ENCODE assay signal across 24 cellular contexts in the genomic region with DNA sequence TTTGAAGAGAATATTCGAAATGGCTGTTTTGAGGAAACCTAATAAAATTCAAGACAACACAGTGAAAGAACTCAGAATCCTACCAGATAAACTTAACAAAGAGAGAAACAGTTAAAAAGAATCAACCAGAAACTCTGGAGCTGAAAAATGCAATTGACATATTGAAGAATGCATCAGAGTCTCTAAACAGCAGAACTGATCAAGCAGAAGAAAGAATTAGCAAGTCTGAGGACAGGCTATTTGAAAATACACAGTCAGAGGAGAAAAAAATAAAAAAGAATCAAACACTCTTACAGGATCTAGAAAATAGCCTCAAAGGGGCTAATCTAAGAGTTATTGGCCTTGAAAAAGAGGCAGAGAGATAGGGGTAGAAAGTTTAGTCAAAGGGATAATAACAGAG. TPM values are rescaled to one million over a fixed set of nuclear protein-coding genes. Genes with fewer than 3 reads are reported as not detected.
DNase-seq lines count a peak whose midpoint lies in the region; ATAC-seq, FAIRE-seq and TF ChIP-seq lines count a peak whose summit lies in the region.
"Had no signal": no experiment of that assay in that cellular context is flagged by ENCODE, and none has a peak within 500 bp of the region (broad histone marks: within the 10 kb centered on the region; RNA-seq: fewer than 3 reads in every experiment).

No MANE protein-coding gene starts in this region.

- no peak for FAIRE-seq in HepG2 (lab: Jason Lieb, UNC)
- FAIRE-seq: A204.1, D721Med, G401.6, GM12891, GM19239 had no signal

- in situ Hi-C loops in HepG2 (cut with HindIII; ENCODE audit: extremely low pct_ligation_motif_present, low pct_unique_long_range_greater_than_20kb), result no loop called here

- H2AFZ ChIP-seq in HepG2 (ENCODE audit: low read length) (no peak overlapping the region), hepatocyte (no peak overlapping the region)

- CTCF ChIA-PET in HepG2 (lab: Yijun Ruan, JAX; ENCODE audit: low intra/inter-chr PET ratio, low total read pairs) (no interaction called here), WTC11 (lab: Charles Lee) (interaction anchor here (3.2 kb wide), 1 partner anchor 13 kb away, joined by 23 read pairs; the partner anchor contains the start of gene C3orf33)

- H3K27me3 Mint-ChIP-seq in WTC11 (ENCODE audit: low read depth), result no peaks in the 10 kb centered on the region
- H3K27me3 Mint-ChIP-seq: CD4-positive, alpha-beta memory T cell; CD4-positive, CD25-positive, alpha-beta regulatory T cell; CD8-positive, alpha-beta memory T cell had no signal

- WGBS in HepG2 (ENCODE audit: low lambda C conversion rate), result 88% methylated on average over 1 of the region's 1 CpG
- WGBS in right lobe of liver (ENCODE audit: insufficient coverage, low coverage, low lambda C conversion rate, missing lambda C conversion rate), result 70% methylated on average over 1 of the region's 1 CpG
- WGBS in hepatocyte (ENCODE audit: low lambda C conversion rate, missing lambda C conversion rate), result 92% methylated on average over 1 of the region's 1 CpG

- H3K4me1 ChIP-seq in HepG2 (ENCODE audit: insufficient read depth, low read length) (0 out of 2 replicates have a peak, but pooled peaks cover 7% of the 10 kb centered on the region), right lobe of liver (no peaks in the 10 kb centered on the region), hepatocyte (ENCODE audit: insufficient read depth) (no peaks in the 10 kb centered on the region)
- H3K4me1 ChIP-seq: BE2C, BLaER1 had no signal

- H3K27ac Mint-ChIP-seq in WTC11, result peak overlapping the region; percentile 12; the same call in 1 of the 2 replicates
- H3K27ac Mint-ChIP-seq: CD4-positive, CD25-positive, alpha-beta regulatory T cell; CD8-positive, alpha-beta memory T cell had no signal

- no peak for ATAC-seq in HepG2
- ATAC-seq in right lobe of liver, result no peak
- no peak for ATAC-seq in WTC11

- H3K36me3 ChIP-seq in HepG2 (replicated peaks in 1 of 2; ENCODE audit: control insufficient read depth in 1 of 2, insufficient read depth in 2 of 2, low read length in 2 of 2) (peaks cover 2 to 15% of the 10 kb centered on the region in 2 experiments; a peak in 2 of 5 replicates), right lobe of liver (no peaks in the 10 kb centered on the region), hepatocyte (replicated peaks; ENCODE audit: insufficient read depth, low read depth) (no peaks in the 10 kb centered on the region)
- H3K36me3 ChIP-seq: BE2C had no signal

- no peak for TF ChIP-seq RAD21 in HepG2 (CRISPR knock-in tag; IDR thresholded peaks at IDR 0.05)

- H3K9me2 ChIP-seq in hepatocyte (replicated peaks; ENCODE audit: insufficient read depth), result no peaks in the 10 kb centered on the region

- H3K4me3 Mint-ChIP-seq in WTC11, result no peak overlapping the region
- H3K4me3 Mint-ChIP-seq: CD14-positive monocyte; CD4-positive, alpha-beta memory T cell; CD4-positive, CD25-positive, alpha-beta regulatory T cell; CD8-positive, alpha-beta memory T cell had no signal

- peaks cover 12% of the 10 kb centered on the region for H3K4me1 Mint-ChIP-seq in WTC11

- H3K4me2 ChIP-seq in HepG2 (ENCODE audit: low read depth, low read length) (no peak overlapping the region), hepatocyte (peak overlapping the region; percentile 36)
- H3K4me2 ChIP-seq: BLaER1 had no signal

- no peaks in the 10 kb centered on the region for H4K20me1 ChIP-seq in HepG2 (ENCODE audit: insufficient read depth, low read length)
- no peaks in the 10 kb centered on the region for H4K20me1 ChIP-seq in hepatocyte (ENCODE audit: insufficient read depth, poor library complexity, severe bottlenecking)
- H4K20me1 ChIP-seq: BLaER1 had no signal

- peaks cover 14% of the 10 kb centered on the region for H3K36me3 Mint-ChIP-seq in WTC11

- H3K4me3 ChIP-seq in HepG2 (replicated peaks in 1 of 3; ENCODE audit: insufficient read depth in 1 of 3, low read depth in 2 of 3, low read length in 3 of 3) (no peak overlapping the region), right lobe of liver (no peak overlapping the region), hepatocyte (no peak overlapping the region)
- H3K4me3 ChIP-seq: BLaER1 had no signal

- POLR2A ChIA-PET in HepG2 (lab: Yijun Ruan, JAX), result interaction anchor here (2.8 kb wide), 1 partner anchor 13 kb away, joined by 7 read pairs; the partner anchor contains the start of gene C3orf33
- POLR2A ChIA-PET in WTC11 (lab: Charles Lee), result no interaction called here

- intact Hi-C loops in HepG2 (cut with micrococcal nuclease; ENCODE audit: unreplicated experiment) (no loop called here), right lobe of liver (cut with DNase I) (no loop called here)

- DNase-seq in HepG2 (ENCODE audit: low spot score) (no peak), right lobe of liver (no peak), WTC11 (ENCODE audit: low spot score) (no peak), hepatocyte (ENCODE audit: low spot score) (no peak), HuH-7.5 (ENCODE audit: low spot score) (no peak), occipital lobe (lab: John Stamatoyannopoulos, UW) (no peak)
- DNase-seq: 8988T; ACHN; BE2C; C1 segment of cervical spinal cord; Calu3; CD4-positive, alpha-beta memory T cell; CD4-positive, CD25-positive, alpha-beta regulatory T cell; CD8-positive, alpha-beta memory T cell; COR-L47; DMS79 treated with DMSO at 0.1 percent for 48 hours; GF-D8 had no signal

- BruUV-seq in HepG2 (replicated peaks; lab: Mats Ljungman, UMichigan), result no TSS peak

- H3K27me3 ChIP-seq in HepG2 (ENCODE audit: control insufficient read depth in 1 of 2, insufficient read depth in 2 of 2, low read length in 2 of 2), result no peaks in the 10 kb centered on the region
- no peaks in the 10 kb centered on the region for H3K27me3 ChIP-seq in right lobe of liver
- H3K27me3 ChIP-seq in hepatocyte, result no peaks in the 10 kb centered on the region
- H3K27me3 ChIP-seq: BE2C, BLaER1 had no signal

- H3K9me3 Mint-ChIP-seq in WTC11, result peaks cover 12% of the 10 kb centered on the region

- TF ChIP-seq CTCF in HepG2 (CRISPR knock-in tag; IDR thresholded peaks at IDR 0.05) (no peak), right lobe of liver (IDR thresholded peaks at IDR 0.05) (no peak), WTC11 (IDR thresholded peaks at IDR 0.05) (no peak), hepatocyte (IDR thresholded peaks at IDR 0.05; ENCODE audit: poor library complexity) (no peak)

- no peak overlapping the region for H3K9ac ChIP-seq in HepG2 (ENCODE audit: insufficient read depth, low read depth, low read length)
- H3K9ac ChIP-seq: BLaER1 had no signal

- TF ChIP-seq EP300 in HepG2 (IDR thresholded peaks at IDR 0.05; ENCODE audit: low read depth in 2 of 2, low read length in 2 of 2) (no peak), HepG2 (CRISPR knock-in tag; IDR thresholded peaks at IDR 0.05; ENCODE audit: borderline replicate concordance) (no peak)

- H3K27ac ChIP-seq in HepG2 (ENCODE audit: extremely low read length, insufficient read depth, low read length), result no peak overlapping the region
- H3K27ac ChIP-seq in right lobe of liver, result no peak overlapping the region
- H3K27ac ChIP-seq in hepatocyte, result peak overlapping the region; percentile 13
- H3K27ac ChIP-seq: BLaER1 had no signal

- H3K9me3 ChIP-seq in HepG2 (ENCODE audit: low read length) (no peaks in the 10 kb centered on the region), right lobe of liver (no peaks in the 10 kb centered on the region), hepatocyte (ENCODE audit: low read depth) (no peaks in the 10 kb centered on the region)

- H3K79me2 ChIP-seq in HepG2 (ENCODE audit: insufficient read depth, low read length) (peaks cover 6% of the 10 kb centered on the region), hepatocyte (peaks cover 6% of the 10 kb centered on the region)

- no peak for TF ChIP-seq POLR2A in HepG2 (IDR thresholded peaks at IDR 0.05; ENCODE audit: insufficient read depth in 1 of 2, low read depth in 2 of 2, low read length in 2 of 2)
- no peak for TF ChIP-seq POLR2A in right lobe of liver (IDR thresholded peaks at IDR 0.05)

RNA-seq across cellular contexts. Expression of gene C3orf33, which starts 13.5 kb away (rescaled TPM):
- total RNA-seq in HepG2 (2016; rRNA removed; fragmentation: Illumina TruSeq; extraction: Trizol), result 8.2 and 12.6 TPM in 2 replicates
- total RNA-seq in HepG2 (2016; cell fraction: cytosol; rRNA removed; fragmentation: Illumina TruSeq; extraction: Trizol; ENCODE audit: low read depth), result 3.1 and 3.4 TPM in 2 replicates
- 7.7 and 10.9 TPM in 2 replicates for total RNA-seq in HepG2 (2016; cell fraction: insoluble cytoplasmic fraction; rRNA removed; fragmentation: Illumina TruSeq; extraction: Trizol)
- total RNA-seq in HepG2 (2016; cell fraction: membrane; rRNA removed; fragmentation: Illumina TruSeq; extraction: Trizol), result 5.6 TPM in 2 replicates
- total RNA-seq in HepG2 (2016; cell fraction: nucleus; rRNA removed; fragmentation: Illumina TruSeq; extraction: Trizol), result 9.8 and 9.9 TPM in 2 replicates
- polyA plus RNA-seq in HepG2 (2011; rRNA removed), result 8.7 and 9.2 TPM in 2 replicates
- 6.4 and 11.5 TPM in 2 replicates for polyA plus RNA-seq in HepG2 (2011; cell fraction: cytosol; rRNA removed)
- 1.3 and 3.3 TPM in 2 replicates for polyA plus RNA-seq in HepG2 (2011; cell fraction: nucleus; rRNA removed)
- polyA plus RNA-seq in HepG2 (2012), result 8.3 and 11.4 TPM in 2 replicates
- polyA plus RNA-seq in HepG2 (2016; cell fraction: cytosol; fragmentation: Illumina TruSeq; extraction: Trizol; ENCODE audit: low read depth), result 1.7 and 1.9 TPM in 2 replicates
- polyA plus RNA-seq in HepG2 (2016; cell fraction: insoluble cytoplasmic fraction; fragmentation: Illumina TruSeq; extraction: Trizol; ENCODE audit: low read depth), result 8.0 and 11.1 TPM in 2 replicates
- polyA plus RNA-seq in HepG2 (2016; cell fraction: membrane; fragmentation: Illumina TruSeq; extraction: Trizol; ENCODE audit: low read depth), result 3.3 and 3.9 TPM in 2 replicates
- polyA plus RNA-seq in HepG2 (2016; cell fraction: nucleus; fragmentation: Illumina TruSeq; extraction: Trizol; ENCODE audit: insufficient read depth, low read depth), result 18.2 and 19.4 TPM in 2 replicates
- polyA minus RNA-seq in HepG2 (2011; rRNA and poly(A)+ RNA removed; ENCODE audit: low replicate concordance), result 1.6 and 2.0 TPM in 2 replicates
- 3.7 and 5.0 TPM in 2 replicates for polyA minus RNA-seq in HepG2 (2011; cell fraction: cytosol; rRNA and poly(A)+ RNA removed)
- polyA minus RNA-seq in HepG2 (2011; cell fraction: nucleus; rRNA and poly(A)+ RNA removed), result 2.2 and 3.5 TPM in 2 replicates
- 1 to 10 TPM; 1.3 to 1.9 (median 1.5) TPM for total RNA-seq in right lobe of liver
- total RNA-seq in WTC11 (2021), result 2.8 to 3.0 TPM (median 3.0 TPM) in 3 replicates
- total RNA-seq in hepatocyte, result 9.4 and 9.6 TPM in 2 replicates
- 4.9 and 6.4 TPM in 2 replicates for polyA plus RNA-seq in hepatocyte
- 12.3 TPM for total RNA-seq in occipital lobe

RNA-seq across cellular contexts. Expression of gene PLCH1, which starts 47.7 kb away (rescaled TPM):
- total RNA-seq in HepG2 (2016; rRNA removed; fragmentation: Illumina TruSeq; extraction: Trizol) (3.0 and 4.4 TPM in 2 replicates), right lobe of liver (under 1 TPM; 0.07 to 0.25 (median 0.17) TPM), WTC11 (2021) (8.4 to 8.9 TPM (median 8.8 TPM) in 3 replicates), hepatocyte (4.2 and 5.8 TPM in 2 replicates), occipital lobe (10.9 TPM)
- total RNA-seq in HepG2 (2016; cell fraction: cytosol; rRNA removed; fragmentation: Illumina TruSeq; extraction: Trizol; ENCODE audit: low read depth), result 0.81 and 0.97 TPM in 2 replicates
- total RNA-seq in HepG2 (2016; cell fraction: insoluble cytoplasmic fraction; rRNA removed; fragmentation: Illumina TruSeq; extraction: Trizol), result 2.8 and 4.1 TPM in 2 replicates
- total RNA-seq in HepG2 (2016; cell fraction: membrane; rRNA removed; fragmentation: Illumina TruSeq; extraction: Trizol), result 0.96 and 1.1 TPM in 2 replicates
- 5.1 and 5.3 TPM in 2 replicates for total RNA-seq in HepG2 (2016; cell fraction: nucleus; rRNA removed; fragmentation: Illumina TruSeq; extraction: Trizol)
- polyA plus RNA-seq in HepG2 (2011; rRNA removed) (1.2 and 2.0 TPM in 2 replicates), hepatocyte (1.4 and 2.6 TPM in 2 replicates)
- polyA plus RNA-seq in HepG2 (2011; cell fraction: cytosol; rRNA removed), result 1.1 and 1.3 TPM in 2 replicates
- 1.0 and 2.1 TPM in 2 replicates for polyA plus RNA-seq in HepG2 (2011; cell fraction: nucleus; rRNA removed)
- polyA plus RNA-seq in HepG2 (2012), result 1.0 and 1.7 TPM in 2 replicates
- 0.05 and 0.07 TPM in 2 replicates for polyA plus RNA-seq in HepG2 (2016; cell fraction: cytosol; fragmentation: Illumina TruSeq; extraction: Trizol; ENCODE audit: low read depth)
- 2.0 and 2.5 TPM in 2 replicates for polyA plus RNA-seq in HepG2 (2016; cell fraction: insoluble cytoplasmic fraction; fragmentation: Illumina TruSeq; extraction: Trizol; ENCODE audit: low read depth)
- polyA plus RNA-seq in HepG2 (2016; cell fraction: membrane; fragmentation: Illumina TruSeq; extraction: Trizol; ENCODE audit: low read depth), result 0.14 and 0.24 TPM in 2 replicates
- polyA plus RNA-seq in HepG2 (2016; cell fraction: nucleus; fragmentation: Illumina TruSeq; extraction: Trizol; ENCODE audit: insufficient read depth, low read depth), result 1.7 and 1.9 TPM in 2 replicates
- polyA minus RNA-seq in HepG2 (2011; rRNA and poly(A)+ RNA removed; ENCODE audit: low replicate concordance), result 0.07 and 4.3 TPM in 2 replicates
- 3.6 and 4.0 TPM in 2 replicates for polyA minus RNA-seq in HepG2 (2011; cell fraction: cytosol; rRNA and poly(A)+ RNA removed)
- polyA minus RNA-seq in HepG2 (2011; cell fraction: nucleus; rRNA and poly(A)+ RNA removed), result 10.0 and 12.9 TPM in 2 replicates
- total RNA-seq: CD4-positive, alpha-beta memory T cell; CD8-positive, alpha-beta memory T cell had no signal
- polyA plus RNA-seq: CD14-positive monocyte; CD8-positive, alpha-beta memory T cell had no signal
